Comparison of ENCODE assay signal across 2 cellular contexts in genomic region chr1:201789245-201789644, GRCh38.
TF ChIP-seq lines count a peak whose summit lies in the region.

No MANE protein-coding gene starts in this region.

TF ChIP-seq in SK-N-SH, 30 proteins besides CTCF, POLR2A, EP300 and RAD21 (continued from another document):
- TF ChIP-seq ELF1 (IDR thresholded peaks at IDR 0.05) (no peak), NRF1 (IDR thresholded peaks at IDR 0.05; ENCODE audit: low read depth, low read length) (no peak), USF1 (IDR thresholded peaks at IDR 0.05; ENCODE audit: borderline replicate concordance, low read depth) (no peak)

TF ChIP-seq in SK-N-SH treated with all-trans-retinoic acid at 6 μM for 48 hours, 23 proteins besides CTCF, POLR2A, EP300 and RAD21 (continued from another document):
- TF ChIP-seq ZC3H10 (CRISPR knock-in tag; IDR thresholded peaks at IDR 0.05) (no peak), GLIS3 (CRISPR knock-in tag; IDR thresholded peaks at IDR 0.05) (no peak), PATZ1 (CRISPR knock-in tag; IDR thresholded peaks at IDR 0.05; ENCODE audit: borderline replicate concordance) (no peak), ZNF70 (CRISPR knock-in tag; IDR thresholded peaks at IDR 0.05) (no peak), TCF4 (CRISPR knock-in tag; IDR thresholded peaks at IDR 0.05; ENCODE audit: borderline replicate concordance) (no peak), CREB5 (CRISPR knock-in tag; IDR thresholded peaks at IDR 0.05; ENCODE audit: low read depth) (no peak)
